Comparison of ENCODE assay signal across 24 cellular contexts in the genomic region with DNA sequence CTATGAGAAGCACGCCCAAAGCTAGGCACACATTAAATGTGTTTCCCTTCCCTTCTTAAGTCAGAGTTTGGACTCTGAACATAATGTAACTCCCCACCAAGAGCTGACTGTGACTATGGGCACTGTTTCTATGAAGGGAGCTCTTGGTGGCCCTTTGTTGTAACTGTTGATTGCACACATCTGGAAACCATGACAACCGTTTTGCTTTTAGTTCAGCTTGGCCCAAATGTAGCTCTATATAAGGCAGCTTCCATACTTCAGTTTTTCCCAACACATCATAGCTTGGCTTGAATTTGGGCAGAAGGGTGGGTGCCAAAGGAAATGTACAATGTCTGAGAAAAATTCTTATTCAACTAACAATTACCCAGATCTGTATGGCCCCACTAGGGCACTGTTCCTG. TPM values are rescaled to one million over a fixed set of nuclear protein-coding genes. Genes with fewer than 3 reads are reported as not detected.
A peak's percentile ranks its signal among the peaks of the same experiment; 100 is the strongest.
DNase-seq lines count a peak whose midpoint lies in the region; ATAC-seq, FAIRE-seq and TF ChIP-seq lines count a peak whose summit lies in the region.
"Had no signal": no experiment of that assay in that cellular context is flagged by ENCODE, and none has a peak within 500 bp of the region (broad histone marks: within the 10 kb centered on the region; RNA-seq: fewer than 3 reads in every experiment).

No MANE protein-coding gene starts in this region.

- no peak overlapping the region for H3K23ac ChIP-seq in H1 (ENCODE audit: insufficient read length)

- no peak overlapping the region for H2AK5ac ChIP-seq in H1 (ENCODE audit: low read depth, low read length)

- 0% methylated on average over 2 of the region's 2 CpGs for WGBS in HepG2 (ENCODE audit: low lambda C conversion rate)
- 64% methylated on average over 2 of the region's 2 CpGs for whole genome bisulfite sequencing in right lobe of liver (ENCODE audit: insufficient coverage, low coverage, low lambda C conversion rate, missing lambda C conversion rate)
- 81% methylated on average over 2 of the region's 2 CpGs; no CpG with 5 or more reads in 1 of the 2 experiments for WGBS in H1 (ENCODE audit: extremely low coverage in 1 of 2, insufficient coverage in 1 of 2, insufficient read length in 1 of 2, insufficient replicate concordance in 2 of 2, low coverage in 1 of 2, low lambda C conversion rate in 2 of 2, missing lambda C conversion rate in 1 of 2), 2 experiments
- 61% methylated on average over 2 of the region's 2 CpGs for WGBS in thyroid gland, 2 donors

- H3K27ac ChIP-seq in HepG2 (ENCODE audit: extremely low read length, insufficient read depth, low read length) (no peak overlapping the region), right lobe of liver (no peak overlapping the region), H1 (ENCODE audit: low read depth, low read length) (no peak overlapping the region), thyroid gland (no peak overlapping the region)

- no peak overlapping the region for H4K91ac ChIP-seq in H1 (replicated peaks; ENCODE audit: insufficient read length, low read length)

- H3K36me3 ChIP-seq in HepG2 (replicated peaks in 1 of 2; ENCODE audit: control insufficient read depth in 1 of 2, insufficient read depth in 2 of 2, low read length in 2 of 2) (no peaks in the 10 kb centered on the region), right lobe of liver (no peaks in the 10 kb centered on the region), H1 (ENCODE audit: control insufficient read depth in 2 of 4, insufficient read depth in 4 of 4, low read length in 3 of 4) (no peaks in the 10 kb centered on the region; a peak in 1 of 8 replicates), thyroid gland (no peaks in the 10 kb centered on the region)
- H3K36me3 ChIP-seq: HAP-1 had no signal

- no peak overlapping the region for H3K4ac ChIP-seq in H1 (replicated peaks; ENCODE audit: insufficient read length, low read depth, low read length)

- TF ChIP-seq RAD21 in HepG2 (CRISPR knock-in tag; IDR thresholded peaks at IDR 0.05) (no peak), H1 (IDR thresholded peaks at IDR 0.05 in 1 of 2, conservative IDR thresholded peaks at IDR 0.05 in 1 of 2; ENCODE audit: low read depth in 2 of 2, low read length in 2 of 2) (no peak)

- TF ChIP-seq CTCF in HepG2 (CRISPR knock-in tag; IDR thresholded peaks at IDR 0.05) (no peak), right lobe of liver (IDR thresholded peaks at IDR 0.05) (no peak), H1 (IDR thresholded peaks at IDR 0.05; ENCODE audit: control extremely low read depth in 1 of 3, insufficient read depth in 1 of 3, low read depth in 1 of 3, low read length in 3 of 3) (no peak), thyroid gland (IDR thresholded peaks at IDR 0.05) (no peak), GM13977 (IDR thresholded peaks at IDR 0.05; ENCODE audit: extremely low read depth, insufficient read depth, missing control alignments) (no peak)

- H4K20me1 ChIP-seq in HepG2 (ENCODE audit: insufficient read depth, low read length): no peaks in the 10 kb centered on the region
- no peaks in the 10 kb centered on the region for H4K20me1 ChIP-seq in H1 (replicated peaks in 1 of 2; ENCODE audit: control insufficient read depth in 1 of 2, insufficient read depth in 2 of 2, low read length in 2 of 2)

- POLR2A ChIA-PET in HepG2 (lab: Yijun Ruan, JAX): no interaction called here
- POLR2A ChIA-PET in H1 (lab: Charles Lee; ENCODE audit: partially characterized antibody): no interaction called here

- no peak overlapping the region for H4K5ac ChIP-seq in H1 (ENCODE audit: insufficient read length, low read depth, low read length)

- H2BK15ac ChIP-seq in H1 (ENCODE audit: low read length): no peak overlapping the region

- H3K18ac ChIP-seq in H1 (ENCODE audit: extremely low read depth, low read length): no peak overlapping the region

- H3K23me2 ChIP-seq in H1 (ENCODE audit: low read depth, low read length): no peaks in the 10 kb centered on the region

- TF ChIP-seq POLR2A in HepG2 (IDR thresholded peaks at IDR 0.05; ENCODE audit: insufficient read depth in 1 of 2, low read depth in 2 of 2, low read length in 2 of 2): no peak
- TF ChIP-seq POLR2A in right lobe of liver (IDR thresholded peaks at IDR 0.05): no peak
- TF ChIP-seq POLR2A in H1 (IDR thresholded peaks at IDR 0.05; ENCODE audit: control extremely low read depth in 1 of 2, low read depth in 2 of 2, low read length in 2 of 2): no peak
- no peak for TF ChIP-seq POLR2A in thyroid gland (IDR thresholded peaks at IDR 0.05)

- H2BK20ac ChIP-seq in H1 (ENCODE audit: low read length): peak overlapping the region; percentile 19; the same call in 1 of the 2 replicates

- ATAC-seq in HepG2 (peak; percentile 72), right lobe of liver (no peak)
- ATAC-seq: GM12878, SK-N-SH treated with all-trans-retinoic acid at 6 μM for 48 hours had no signal

- no peak overlapping the region for H2BK5ac ChIP-seq in H1 (ENCODE audit: low read depth, low read length)

- intact Hi-C loops in HepG2 (cut with micrococcal nuclease; ENCODE audit: unreplicated experiment): no loop called here
- intact Hi-C loops in right lobe of liver (cut with DNase I): no loop called here
- intact Hi-C loops in thyroid gland (cut with DNase I): no loop called here

- H3K79me2 ChIP-seq in HepG2 (ENCODE audit: insufficient read depth, low read length) (no peaks in the 10 kb centered on the region), H1 (ENCODE audit: control insufficient read depth in 1 of 2, insufficient read depth in 2 of 2, low read length in 2 of 2) (no peaks in the 10 kb centered on the region)

- in situ Hi-C loops in HepG2 (cut with HindIII; ENCODE audit: extremely low pct_ligation_motif_present, low pct_unique_long_range_greater_than_20kb) (no loop called here), GM13977 (cut with MboI; ENCODE audit: low pct_unique_long_range_greater_than_20kb, low sequenced_read_pairs, unreplicated experiment) (no loop called here)

- DNase-seq in HepG2 (ENCODE audit: low spot score) (peak; percentile 40), right lobe of liver (no peak), H1 (ENCODE audit: low read depth in 1 of 2, low spot score in 2 of 2) (no peak), left kidney (ENCODE audit: low read depth, low spot score) (peak; percentile 49), DMS114 treated with DMSO at 0.1 percent for 48 hours (lab: John Stamatoyannopoulos, UW; ENCODE audit: unreplicated experiment) (no peak), epidermal melanocyte (ENCODE audit: insufficient read length, low spot score) (no peak), thyroid gland (no peak), GM13977 (ENCODE audit: low spot score) (no peak)
- DNase-seq: Caco-2; CD4-positive, alpha-beta T cell; DMS153; EL; NCI-H1105; NCI-H2081 treated with DMSO at 0.1 percent for 48 hours; NCI-H510A; NCI-H774; SHP77 had no signal

- no peak overlapping the region for H2BK12ac ChIP-seq in H1 (ENCODE audit: low read depth, low read length)

- no TSS peak for BruUV-seq in HepG2 (replicated peaks; lab: Mats Ljungman, UMichigan)

- no peak for FAIRE-seq in HepG2 (lab: Jason Lieb, UNC)
- no peak for FAIRE-seq in H1 (lab: Jason Lieb, UNC)
- FAIRE-seq: A204.1, GM12878 had no signal

- H3K27me3 ChIP-seq in HepG2 (ENCODE audit: control insufficient read depth in 1 of 2, insufficient read depth in 2 of 2, low read length in 2 of 2): no peaks in the 10 kb centered on the region; a peak in 1 of 5 replicates
- H3K27me3 ChIP-seq in right lobe of liver: no peaks in the 10 kb centered on the region
- no peaks in the 10 kb centered on the region for H3K27me3 ChIP-seq in H1 (replicated peaks in 1 of 4; ENCODE audit: control insufficient read depth in 3 of 4, extremely low read depth in 1 of 4, insufficient read depth in 3 of 4, low read length in 3 of 4)
- no peaks in the 10 kb centered on the region for H3K27me3 ChIP-seq in thyroid gland

- no peaks in the 10 kb centered on the region for H3K79me1 ChIP-seq in H1 (ENCODE audit: low read depth, low read length)

- no peak overlapping the region for H3K56ac ChIP-seq in H1 (replicated peaks; ENCODE audit: insufficient read length, low read depth, low read length)

- H3K4me2 ChIP-seq in HepG2 (ENCODE audit: low read depth, low read length): no peak overlapping the region; the same call in 1 of the 2 replicates
- H3K4me2 ChIP-seq in H1 (ENCODE audit: insufficient read depth in 1 of 2, low read depth in 2 of 2, low read length in 2 of 2): no peak overlapping the region

- no peak overlapping the region for H2BK120ac ChIP-seq in H1 (replicated peaks; ENCODE audit: low read depth, low read length)

- TF ChIP-seq EP300 in HepG2 (IDR thresholded peaks at IDR 0.05; ENCODE audit: low read depth in 2 of 2, low read length in 2 of 2): no peak
- no peak for TF ChIP-seq EP300 in HepG2 (CRISPR knock-in tag; IDR thresholded peaks at IDR 0.05; ENCODE audit: borderline replicate concordance)
- no peak for TF ChIP-seq EP300 in H1 (IDR thresholded peaks at IDR 0.05; ENCODE audit: borderline replicate concordance in 1 of 2, low read depth in 2 of 2, low read length in 2 of 2)

- H3K4me1 ChIP-seq in HepG2 (ENCODE audit: insufficient read depth, low read length) (peaks cover 43% of the 10 kb centered on the region), right lobe of liver (no peaks in the 10 kb centered on the region), H1 (replicated peaks in 1 of 4; ENCODE audit: control insufficient read depth in 3 of 4, insufficient read depth in 4 of 4, low read length in 3 of 4) (peaks cover 5 to 23% (median 22%) of the 10 kb centered on the region in 4 experiments; a peak in 5 of 7 replicates), thyroid gland (no peaks in the 10 kb centered on the region)

- H3K14ac ChIP-seq in H1 (ENCODE audit: insufficient read length): no peak overlapping the region

- H3K9me3 ChIP-seq in HepG2 (ENCODE audit: low read length): no peaks in the 10 kb centered on the region
- no peaks in the 10 kb centered on the region for H3K9me3 ChIP-seq in right lobe of liver
- H3K9me3 ChIP-seq in H1 (ENCODE audit: insufficient read depth in 2 of 2, low read depth in 1 of 2, low read length in 1 of 2): peaks cover 0 to 4% of the 10 kb centered on the region in 2 experiments; a peak in 1 of 4 replicates
- H3K9me3 ChIP-seq in thyroid gland: no peaks in the 10 kb centered on the region
- H3K9me3 ChIP-seq: Caco-2, HAP-1 had no signal

- H3K4me3 ChIP-seq in HepG2 (replicated peaks in 1 of 3; ENCODE audit: insufficient read depth in 1 of 3, low read depth in 2 of 3, low read length in 3 of 3): no peak overlapping the region
- no peak overlapping the region for H3K4me3 ChIP-seq in right lobe of liver
- no peak overlapping the region for H3K4me3 ChIP-seq in H1 (ENCODE audit: extremely low read depth in 1 of 4, insufficient read depth in 2 of 4, low read depth in 3 of 4, low read length in 4 of 4)
- H3K4me3 ChIP-seq in thyroid gland (replicated peaks in 1 of 3): no peak overlapping the region
- H3K4me3 ChIP-seq: GM12878, HAP-1 had no signal

- H2AFZ ChIP-seq in HepG2 (ENCODE audit: low read length) (no peak overlapping the region), H1 (ENCODE audit: low read length) (no peak overlapping the region)

- H3K9ac ChIP-seq in HepG2 (ENCODE audit: insufficient read depth, low read depth, low read length) (no peak overlapping the region), H1 (replicated peaks in 1 of 4; ENCODE audit: extremely low read depth in 1 of 4, low read depth in 3 of 4, low read length in 3 of 4) (no peak overlapping the region)

- CTCF ChIA-PET in HepG2 (lab: Yijun Ruan, JAX; ENCODE audit: low intra/inter-chr PET ratio, low total read pairs) (no interaction called here), H1 (lab: Charles Lee; ENCODE audit: partially characterized antibody) (interaction anchor here (0.6 to 1.5 kb wide), 10 partner anchors 13 to 155 kb away, joined by 3 to 4 read pairs (median 3); partner anchors contain the start of gene CLUL1)

- H4K8ac ChIP-seq in H1 (ENCODE audit: extremely low read depth, insufficient read depth, low read length): no peak overlapping the region

RNA-seq across cellular contexts. Expression of gene CETN1, which starts 2.6 kb away (rescaled TPM):
- total RNA-seq in HepG2 (2016; rRNA removed; fragmentation: Illumina TruSeq; extraction: Trizol) (not detected in 2 replicates), right lobe of liver (not detected), thyroid gland (under 1 TPM in 1 of 4 donors, not detected in 3; 0.27 TPM)
- not detected in 2 replicates for total RNA-seq in HepG2 (2016; cell fraction: cytosol; rRNA removed; fragmentation: Illumina TruSeq; extraction: Trizol; ENCODE audit: low read depth)
- not detected in 2 replicates for total RNA-seq in HepG2 (2016; cell fraction: insoluble cytoplasmic fraction; rRNA removed; fragmentation: Illumina TruSeq; extraction: Trizol)
- total RNA-seq in HepG2 (2016; cell fraction: membrane; rRNA removed; fragmentation: Illumina TruSeq; extraction: Trizol): not detected in 2 replicates
- total RNA-seq in HepG2 (2016; cell fraction: nucleus; rRNA removed; fragmentation: Illumina TruSeq; extraction: Trizol): not detected in 2 replicates
- polyA plus RNA-seq in HepG2 (2011; rRNA removed) (not detected in 2 replicates), H1 (2011; rRNA removed) (not detected in 2 replicates)
- not detected in 2 replicates for polyA plus RNA-seq in HepG2 (2011; cell fraction: cytosol; rRNA removed)
- polyA plus RNA-seq in HepG2 (2011; cell fraction: nucleus; rRNA removed): not detected in 2 replicates
- not detected in 2 replicates for polyA plus RNA-seq in HepG2 (2012)
- polyA plus RNA-seq in HepG2 (2016; cell fraction: cytosol; fragmentation: Illumina TruSeq; extraction: Trizol; ENCODE audit: low read depth): not detected in 2 replicates
- polyA plus RNA-seq in HepG2 (2016; cell fraction: insoluble cytoplasmic fraction; fragmentation: Illumina TruSeq; extraction: Trizol; ENCODE audit: low read depth): not detected in 2 replicates
- not detected in 2 replicates for polyA plus RNA-seq in HepG2 (2016; cell fraction: membrane; fragmentation: Illumina TruSeq; extraction: Trizol; ENCODE audit: low read depth)
- polyA plus RNA-seq in HepG2 (2016; cell fraction: nucleus; fragmentation: Illumina TruSeq; extraction: Trizol; ENCODE audit: insufficient read depth, low read depth): not detected in 2 replicates
- not detected in 2 replicates for polyA minus RNA-seq in HepG2 (2011; rRNA and poly(A)+ RNA removed; ENCODE audit: low replicate concordance)
- polyA minus RNA-seq in HepG2 (2011; cell fraction: cytosol; rRNA and poly(A)+ RNA removed): not detected in 2 replicates
- not detected in 2 replicates for polyA minus RNA-seq in HepG2 (2011; cell fraction: nucleus; rRNA and poly(A)+ RNA removed)
- total RNA-seq in H1 (2021; fragmentation: NEBNext Ultra II Directional; extraction: Animal tissue kit (Norgen Biotek cat#: 25700)): not detected in 2 replicates
- polyA plus RNA-seq in H1 (2011; cell fraction: cytosol; rRNA removed): not detected
- not detected for polyA plus RNA-seq in H1 (2011; cell fraction: nucleus; rRNA removed)
- not detected in 4 replicates for polyA plus RNA-seq in H1 (2012, experiment 1 of 2)
- polyA plus RNA-seq in H1 (2012, experiment 2 of 2): not detected
- not detected for polyA plus RNA-seq in H1 (2013, experiment 1 of 2)
- not detected for polyA plus RNA-seq in H1 (2013, experiment 2 of 2)
- not detected in 2 replicates for polyA minus RNA-seq in H1 (2011; rRNA and poly(A)+ RNA removed)
- polyA minus RNA-seq in H1 (2011; cell fraction: cytosol; rRNA and poly(A)+ RNA removed): not detected
- polyA minus RNA-seq in H1 (2011; cell fraction: nucleus; rRNA and poly(A)+ RNA removed): not detected
- total RNA-seq: Caco-2; CD4-positive, alpha-beta T cell; GM12878; LHCN-M2; OCI-LY7 had no signal
- polyA plus RNA-seq: BJ, GM12878 had no signal

RNA-seq across cellular contexts. Expression of gene CLUL1, which starts 19.2 kb away (rescaled TPM):
- total RNA-seq in HepG2 (2016; rRNA removed; fragmentation: Illumina TruSeq; extraction: Trizol) (not detected in 2 replicates), right lobe of liver (not detected), thyroid gland (10 to 100 TPM in 2 of 4 donors, 1 to 10 TPM in 2; 3.5 to 36.6 (median 15.0) TPM)
- total RNA-seq in HepG2 (2016; cell fraction: cytosol; rRNA removed; fragmentation: Illumina TruSeq; extraction: Trizol; ENCODE audit: low read depth): not detected in 2 replicates
- total RNA-seq in HepG2 (2016; cell fraction: insoluble cytoplasmic fraction; rRNA removed; fragmentation: Illumina TruSeq; extraction: Trizol): 0.06 TPM in 1 of 2 replicates, not detected in the other
- total RNA-seq in HepG2 (2016; cell fraction: membrane; rRNA removed; fragmentation: Illumina TruSeq; extraction: Trizol): 0.46 TPM in 1 of 2 replicates, not detected in the other
- total RNA-seq in HepG2 (2016; cell fraction: nucleus; rRNA removed; fragmentation: Illumina TruSeq; extraction: Trizol): not detected in 2 replicates
- polyA plus RNA-seq in HepG2 (2011; rRNA removed) (0.04 and 0.05 TPM in 2 replicates), H1 (2011; rRNA removed) (0.08 and 0.23 TPM in 2 replicates)
- polyA plus RNA-seq in HepG2 (2011; cell fraction: cytosol; rRNA removed): 0.09 and 0.13 TPM in 2 replicates
- not detected in 2 replicates for polyA plus RNA-seq in HepG2 (2011; cell fraction: nucleus; rRNA removed)
- polyA plus RNA-seq in HepG2 (2012): 0.13 and 0.16 TPM in 2 replicates
- polyA plus RNA-seq in HepG2 (2016; cell fraction: cytosol; fragmentation: Illumina TruSeq; extraction: Trizol; ENCODE audit: low read depth): 0.08 and 0.17 TPM in 2 replicates
- polyA plus RNA-seq in HepG2 (2016; cell fraction: insoluble cytoplasmic fraction; fragmentation: Illumina TruSeq; extraction: Trizol; ENCODE audit: low read depth): not detected in 2 replicates
- polyA plus RNA-seq in HepG2 (2016; cell fraction: membrane; fragmentation: Illumina TruSeq; extraction: Trizol; ENCODE audit: low read depth): not detected in 2 replicates
- not detected in 2 replicates for polyA plus RNA-seq in HepG2 (2016; cell fraction: nucleus; fragmentation: Illumina TruSeq; extraction: Trizol; ENCODE audit: insufficient read depth, low read depth)
- not detected in 2 replicates for polyA minus RNA-seq in HepG2 (2011; rRNA and poly(A)+ RNA removed; ENCODE audit: low replicate concordance)
- not detected in 2 replicates for polyA minus RNA-seq in HepG2 (2011; cell fraction: cytosol; rRNA and poly(A)+ RNA removed)
- polyA minus RNA-seq in HepG2 (2011; cell fraction: nucleus; rRNA and poly(A)+ RNA removed): 0.64 TPM in 1 of 2 replicates, not detected in the other
- total RNA-seq in H1 (2021; fragmentation: NEBNext Ultra II Directional; extraction: Animal tissue kit (Norgen Biotek cat#: 25700)): 0.59 TPM in 1 of 2 replicates, not detected in the other
- polyA plus RNA-seq in H1 (2011; cell fraction: cytosol; rRNA removed): 0.23 TPM
- polyA plus RNA-seq in H1 (2011; cell fraction: nucleus; rRNA removed): 0.23 TPM
- polyA plus RNA-seq in H1 (2012, experiment 1 of 2): 0.11 to 0.40 TPM in 2 of 4 replicates, not detected in the others
- polyA plus RNA-seq in H1 (2012, experiment 2 of 2): not detected
- 0.75 TPM for polyA plus RNA-seq in H1 (2013, experiment 1 of 2)
- 0.42 TPM for polyA plus RNA-seq in H1 (2013, experiment 2 of 2)
- 0.29 TPM in 1 of 2 replicates, not detected in the other for polyA minus RNA-seq in H1 (2011; rRNA and poly(A)+ RNA removed)
- polyA minus RNA-seq in H1 (2011; cell fraction: cytosol; rRNA and poly(A)+ RNA removed): not detected
- not detected for polyA minus RNA-seq in H1 (2011; cell fraction: nucleus; rRNA and poly(A)+ RNA removed)
- total RNA-seq: CD4-positive, alpha-beta T cell; GM12878; LHCN-M2; OCI-LY7 had no signal

Comparison
In these comparisons a context has a peak if more than half of its experiments do, and no peak if none do; other contexts are left out.
1. DNase-seq: peak in HepG2 (single experiment) and left kidney (single experiment); none in right lobe of liver (0 of 3), H1 (0 of 2), DMS114 treated with DMSO at 0.1 percent for 48 hours (single experiment), epidermal melanocyte (single experiment), thyroid gland (0 of 2) and GM13977 (single experiment).
2. Of the 41 proteins assayed by ChIP-seq in both HepG2 and H1: peak only in HepG2: CEBPB and RFX5; only in H1: none; in both: none; in neither: 39.